1 cellular context compared by ENCODE assay signal in genomic region chr10:4260483-4260882, GRCh38.
TF ChIP-seq lines count a peak whose summit lies in the region.

No MANE protein-coding gene starts in this region.

TF ChIP-seq in WTC11, 78 proteins besides CTCF, POLR2A, EP300 and RAD21 (continued from another document):
- no peak for TF ChIP-seq NFYB (CRISPR knock-in tag; conservative IDR thresholded peaks at IDR 0.05; ENCODE audit: low read depth)
- no peak for TF ChIP-seq PREB (CRISPR knock-in tag; IDR thresholded peaks at IDR 0.05; ENCODE audit: borderline replicate concordance)
- no peak for TF ChIP-seq TCF7 (CRISPR knock-in tag; IDR thresholded peaks at IDR 0.05; ENCODE audit: low read depth)
- TF ChIP-seq PRDM15 (CRISPR knock-in tag; IDR thresholded peaks at IDR 0.05) = no peak
- TF ChIP-seq ELF4 (CRISPR knock-in tag; IDR thresholded peaks at IDR 0.05; ENCODE audit: low read depth) = no peak
